ENCODE assay signal across 1 cellular context in genomic region chr4:189980292-189980691, GRCh38.
A peak's percentile ranks its signal among the peaks of the same experiment; 100 is the strongest.
TF ChIP-seq lines count a peak whose summit lies in the region.

No MANE protein-coding gene starts in this region.

TF ChIP-seq in HepG2, 621 proteins besides CTCF, POLR2A, EP300 and RAD21:
- 0 out of 2 replicates have a peak, but pooled peaks have one; percentile 25 for TF ChIP-seq BHLHE40 (IDR thresholded peaks at IDR 0.05; ENCODE audit: low read length)
